In genomic region chr11:1458340-1459218, GRCh38 we compare ENCODE assay signal across 9 cellular contexts. TPM values are rescaled to one million over a fixed set of nuclear protein-coding genes. Genes with fewer than 3 reads are reported as not detected.
DNase-seq lines count a peak whose midpoint lies in the region; ATAC-seq and TF ChIP-seq lines count a peak whose summit lies in the region.
"Had no signal": no experiment of that assay in that cellular context is flagged by ENCODE, and none has a peak within 500 bp of the region (broad histone marks: within the 10 kb centered on the region; RNA-seq: fewer than 3 reads in every experiment).

No MANE protein-coding gene starts in this region.

- peak overlapping the region in 56 of 59 donors; percentile 49 to 93 (median 78) for H3K27ac ChIP-seq in dorsolateral prefrontal cortex
- peak overlapping the region; percentile 75 for H3K27ac ChIP-seq in muscle layer of colon (ENCODE audit: low read depth, low read length)

- H3K36me3 Mint-ChIP-seq in immature natural killer cell: no peaks in the 10 kb centered on the region
- H3K36me3 Mint-ChIP-seq: activated naive CD8-positive, alpha-beta T cell treated with anti-CD3 and anti-CD28 coated beads, Interleukin-2, amount 10 ng/mL, durations not matched to agents 7 days and 5 days had no signal

- no peak overlapping the region for H3K27ac Mint-ChIP-seq in immature natural killer cell
- H3K27ac Mint-ChIP-seq: activated naive CD8-positive, alpha-beta T cell treated with anti-CD3 and anti-CD28 coated beads, Interleukin-2, amount 10 ng/mL, durations not matched to agents 7 days and 5 days had no signal

- H3K4me3 Mint-ChIP-seq in immature natural killer cell: no peak overlapping the region
- H3K4me3 Mint-ChIP-seq: activated naive CD8-positive, alpha-beta T cell treated with anti-CD3 and anti-CD28 coated beads, Interleukin-2, amount 10 ng/mL, durations not matched to agents 7 days and 5 days had no signal

- H3K9me3 ChIP-seq in muscle layer of colon (ENCODE audit: low read length): no peaks in the 10 kb centered on the region

- peak in 43 of 56 donors; percentile 19 to 50 (median 32) for TF ChIP-seq CTCF in dorsolateral prefrontal cortex (IDR thresholded peaks at IDR 0.05 in 54 of 56, conservative IDR thresholded peaks at IDR 0.05 in 2 of 56; ENCODE audit: low read depth in 1 of 56, partially characterized antibody in 56 of 56)

- intact Hi-C loops in dorsolateral prefrontal cortex (cut with DNase I): loop anchor here in 1 of 2 donors (5.0 kb wide), 1 partner anchor 56 kb away; no protein-coding TSS in a partner anchor

- H3K4me3 ChIP-seq in dorsolateral prefrontal cortex (no peak overlapping the region), muscle layer of colon (ENCODE audit: low read depth in 1 of 2, low read length in 2 of 2) (no peak overlapping the region)

- H3K27me3 ChIP-seq in dorsolateral prefrontal cortex: no peaks in the 10 kb centered on the region
- no peaks in the 10 kb centered on the region for H3K27me3 ChIP-seq in muscle layer of colon (ENCODE audit: control insufficient read depth in 1 of 2, insufficient read depth in 2 of 2, low read length in 2 of 2)

- no peaks in the 10 kb centered on the region for H3K9me3 Mint-ChIP-seq in immature natural killer cell
- H3K9me3 Mint-ChIP-seq: activated naive CD8-positive, alpha-beta T cell treated with anti-CD3 and anti-CD28 coated beads, Interleukin-2, amount 10 ng/mL, durations not matched to agents 7 days and 5 days had no signal

- H3K36me3 ChIP-seq in muscle layer of colon (ENCODE audit: insufficient read depth, low read length): no peaks in the 10 kb centered on the region

- H3K4me1 ChIP-seq in muscle layer of colon (ENCODE audit: insufficient read depth, low read length): peaks cover 14% of the 10 kb centered on the region

- no peak overlapping the region for H3K9ac ChIP-seq in muscle layer of colon (ENCODE audit: low read length)

- peaks cover 0 to 4% (median 0%) of the 10 kb centered on the region in 3 donors for H3K27me3 Mint-ChIP-seq in immature natural killer cell (ENCODE audit: low read depth in 3 of 3)
- H3K27me3 Mint-ChIP-seq: activated naive CD8-positive, alpha-beta T cell treated with anti-CD3 and anti-CD28 coated beads, Interleukin-2, amount 10 ng/mL, durations not matched to agents 7 days and 5 days had no signal

- ATAC-seq in HG02840 (IDR thresholded peaks at IDR 0.05; ENCODE audit: low FRiP score, unreplicated experiment) (no peak), GM21423 (IDR thresholded peaks at IDR 0.05; ENCODE audit: unreplicated experiment) (no peak)

- DNase-seq in COLO829 (ENCODE audit: low spot score) (peak; percentile 21), NCI-H2107 treated with DMSO at 0.1 percent for 48 hours (lab: John Stamatoyannopoulos, UW; ENCODE audit: unreplicated experiment) (peak; percentile 93), dorsolateral prefrontal cortex (peak in 4 of 10 donors; percentile 35 to 58 (median 52)), immature natural killer cell (no peak), activated gamma-delta T cell (lab: John Stamatoyannopoulos, UW) (no peak)
- DNase-seq: activated naive CD8-positive, alpha-beta T cell treated with anti-CD3 and anti-CD28 coated beads, Interleukin-2, amount 10 ng/mL, durations not matched to agents 7 days and 5 days had no signal

- H3K4me1 Mint-ChIP-seq in immature natural killer cell: no peaks in the 10 kb centered on the region
- H3K4me1 Mint-ChIP-seq: activated naive CD8-positive, alpha-beta T cell treated with anti-CD3 and anti-CD28 coated beads, Interleukin-2, amount 10 ng/mL, durations not matched to agents 7 days and 5 days had no signal

RNA-seq across cellular contexts. Expression of gene MOB2, which starts 28.0 kb away (rescaled TPM):
- 10 to 100 TPM; 36.6 to 90.5 (median 52.1) TPM for total RNA-seq in dorsolateral prefrontal cortex
- 10 to 100 TPM; 43.7 to 70.9 (median 68.8) TPM for polyA plus RNA-seq in immature natural killer cell

Comparison
In these comparisons a context has a peak if more than half of its experiments do, and no peak if none do; other contexts are left out.
1. DNase-seq: peak in COLO829 (single experiment) and NCI-H2107 treated with DMSO at 0.1 percent for 48 hours (single experiment); none in immature natural killer cell (0 of 3) and activated gamma-delta T cell (single experiment).